Comparison of ENCODE assay signal across 13 cellular contexts in the genomic region with DNA sequence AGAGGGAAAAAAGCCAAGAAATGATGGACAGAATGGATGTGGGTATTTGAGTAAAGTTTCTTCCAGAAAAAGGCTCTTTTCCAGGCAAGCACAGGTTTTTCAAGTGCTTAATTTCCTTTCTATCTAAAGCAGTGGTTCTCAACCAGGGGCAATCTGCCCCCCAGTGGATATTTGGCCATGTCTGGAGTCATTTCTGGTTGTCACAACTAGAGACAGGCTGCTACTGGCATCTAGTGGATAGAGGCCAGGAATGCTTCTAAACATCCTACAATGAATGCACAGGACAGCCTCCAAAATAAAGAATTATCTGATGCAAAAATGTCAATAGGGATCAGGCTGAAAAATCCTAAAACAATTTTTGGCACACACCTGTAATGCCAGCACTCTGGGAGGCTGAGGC. TPM values are rescaled to one million over a fixed set of nuclear protein-coding genes. Genes with fewer than 3 reads are reported as not detected.
A peak's percentile ranks its signal among the peaks of the same experiment; 100 is the strongest.
DNase-seq lines count a peak whose midpoint lies in the region; ATAC-seq and TF ChIP-seq lines count a peak whose summit lies in the region.
"Had no signal": no experiment of that assay in that cellular context is flagged by ENCODE, and none has a peak within 500 bp of the region (broad histone marks: within the 10 kb centered on the region; RNA-seq: fewer than 3 reads in every experiment).

No MANE protein-coding gene starts in this region.

- intact Hi-C loops in colonic mucosa (cut with DNase I), result no loop called here

- DNase-seq in DMS53 (lab: John Stamatoyannopoulos, UW) (peak; percentile 2), DMS53 treated with DMSO at 0.1 percent for 48 hours (lab: John Stamatoyannopoulos, UW; ENCODE audit: unreplicated experiment) (no peak), GM06990 (ENCODE audit: extremely low read depth, insufficient read length) (no peak), Peyer's patch (peak in 2 of 3 donors; percentile 34 to 69), colonic mucosa (no peak), ACHN (no peak)
- DNase-seq: activated CD4-positive, CD25-positive, alpha-beta regulatory T cell; NCI-H345; nucleus accumbens; thyroid gland had no signal

- TF ChIP-seq CTCF in GM06990 (IDR thresholded peaks at IDR 0.05; ENCODE audit: insufficient read depth, low read length, poor library complexity, severe bottlenecking) (peak; percentile 18), Peyer's patch (IDR thresholded peaks at IDR 0.05) (peak in 4 of 6 experiments; percentile 29 to 52 (median 36)), colonic mucosa (IDR thresholded peaks at IDR 0.05) (peak; percentile 9)

- peaks cover 14% of the 10 kb centered on the region for H3K36me3 ChIP-seq in GM06990 (ENCODE audit: control insufficient read depth, insufficient read depth, low read length)
- H3K36me3 ChIP-seq in Peyer's patch, result peaks cover 0 to 87% (median 0%) of the 10 kb centered on the region in 3 donors
- H3K36me3 ChIP-seq in colonic mucosa, result no peaks in the 10 kb centered on the region

- ATAC-seq in GM18870 (IDR thresholded peaks at IDR 0.05; ENCODE audit: unreplicated experiment) (no peak), GM21737 (IDR thresholded peaks at IDR 0.05; ENCODE audit: unreplicated experiment) (no peak)
- ATAC-seq: esophagus mucosa had no signal

- no peak for TF ChIP-seq POLR2A in Peyer's patch (IDR thresholded peaks at IDR 0.05)

- H3K27me3 ChIP-seq in GM06990 (replicated peaks; ENCODE audit: control insufficient read depth, insufficient read depth, low read length) (no peaks in the 10 kb centered on the region), Peyer's patch (no peaks in the 10 kb centered on the region), colonic mucosa (no peaks in the 10 kb centered on the region)
- H3K27me3 ChIP-seq: thyroid gland had no signal

- H3K4me1 ChIP-seq in Peyer's patch (no peaks in the 10 kb centered on the region), colonic mucosa (no peaks in the 10 kb centered on the region)
- H3K4me1 ChIP-seq: thyroid gland had no signal

- no peak overlapping the region for H3K4me3 ChIP-seq in GM06990 (replicated peaks; ENCODE audit: low read depth, low read length)
- H3K4me3 ChIP-seq in Peyer's patch, result no peak overlapping the region
- no peak overlapping the region for H3K4me3 ChIP-seq in colonic mucosa
- H3K4me3 ChIP-seq: thyroid gland had no signal

- H3K9ac ChIP-seq in colonic mucosa (ENCODE audit: low read depth in 2 of 2, low read length in 2 of 2), result no peak overlapping the region

- H3K27ac ChIP-seq in Peyer's patch (no peak overlapping the region), colonic mucosa (no peak overlapping the region)
- H3K27ac ChIP-seq: thyroid gland had no signal

- H3K9me3 ChIP-seq in Peyer's patch, result no peaks in the 10 kb centered on the region
- no peaks in the 10 kb centered on the region for H3K9me3 ChIP-seq in colonic mucosa
- H3K9me3 ChIP-seq: thyroid gland had no signal

- in situ Hi-C loops in ACHN (cut with HindIII; ENCODE audit: low pct_ligation_motif_present, low pct_unique_long_range_greater_than_20kb, low sequenced_read_pairs), result no loop called here

RNA-seq across cellular contexts. Expression of gene SEC22C, which starts 23.9 kb away (rescaled TPM):
- 10 to 100 TPM; 30.5 to 56.4 (median 38.7) TPM for total RNA-seq in Peyer's patch
- 10 to 100 TPM; 17.1 to 17.5 TPM for total RNA-seq in colonic mucosa

RNA-seq across cellular contexts. Expression of gene SS18L2, which starts 32.8 kb away (rescaled TPM):
- 10 to 100 TPM; 15.6 to 25.6 (median 20.3) TPM for total RNA-seq in Peyer's patch
- total RNA-seq in colonic mucosa, result 10 to 100 TPM; 21.7 to 24.9 TPM

RNA-seq across cellular contexts. Expression of gene NKTR, which starts 42.6 kb away (rescaled TPM):
- total RNA-seq in Peyer's patch, result 100 to 1,000 TPM; 118 to 386 (median 187) TPM
- total RNA-seq in colonic mucosa, result 10 to 100 TPM; 47.5 to 48.2 TPM

RNA-seq across cellular contexts. Expression of gene VIPR1, which starts 55.4 kb away (rescaled TPM):
- 100 to 1,000 TPM in 3 of 4 donors, 10 to 100 TPM in 1; 52.8 to 320 (median 270) TPM for total RNA-seq in Peyer's patch
- 10 to 100 TPM; 74.2 to 98.0 TPM for total RNA-seq in colonic mucosa

Comparison
In these comparisons a context has a peak if more than half of its experiments do, and no peak if none do; other contexts are left out.
1. DNase-seq: peak in DMS53 (single experiment) and Peyer's patch (2 of 3); none in DMS53 treated with DMSO at 0.1 percent for 48 hours (single experiment), GM06990 (single experiment), colonic mucosa (single experiment) and ACHN (single experiment).
2. Peak in every context shown above with its lines, with median percentiles within 50 percentile points of each other: CTCF ChIP-seq.